1 cellular context compared by ENCODE assay signal in genomic region chr20:62406635-62407176, GRCh38.
A peak's percentile ranks its signal among the peaks of the same experiment; 100 is the strongest.
TF ChIP-seq lines count a peak whose summit lies in the region.

No MANE protein-coding gene starts in this region.

TF ChIP-seq in HepG2, 621 proteins besides CTCF, POLR2A, EP300 and RAD21 (continues in another document):
- TF ChIP-seq IKZF5 (CRISPR knock-in tag; IDR thresholded peaks at IDR 0.05) (0 out of 2 replicates have a peak, but pooled peaks have one; percentile 30), SAP130 (CRISPR knock-in tag; IDR thresholded peaks at IDR 0.05; ENCODE audit: low read depth) (peak; percentile 43; the same call in 1 of the 2 replicates), SP5 (CRISPR knock-in tag; IDR thresholded peaks at IDR 0.05; ENCODE audit: borderline replicate concordance, low read depth) (peak; percentile 50; the same call in 1 of the 2 replicates), ZNF713 (CRISPR knock-in tag; IDR thresholded peaks at IDR 0.05) (0 out of 2 replicates have a peak, but pooled peaks have one; percentile 29), ZBED4 (CRISPR knock-in tag; IDR thresholded peaks at IDR 0.05; ENCODE audit: borderline replicate concordance) (peak; percentile 75; the same call in 1 of the 2 replicates), RERE (CRISPR knock-in tag; IDR thresholded peaks at IDR 0.05; ENCODE audit: low read depth) (0 out of 2 replicates have a peak, but pooled peaks have one; percentile 13), ZNF280B (CRISPR knock-in tag; IDR thresholded peaks at IDR 0.05; ENCODE audit: borderline replicate concordance) (peak; percentile 26; the same call in 1 of the 2 replicates), ZNF512 (CRISPR knock-in tag; IDR thresholded peaks at IDR 0.05) (peak; percentile 66; the same call in 1 of the 2 replicates), HNF4G (IDR thresholded peaks at IDR 0.05; ENCODE audit: borderline replicate concordance, low read depth, low read length) (0 out of 2 replicates have a peak, but pooled peaks have one; percentile 22), HNF4G (CRISPR knock-in tag; IDR thresholded peaks at IDR 0.05; ENCODE audit: borderline replicate concordance, low read depth) (peak; percentile 38; the same call in 1 of the 2 replicates), PPARG (CRISPR knock-in tag; conservative IDR thresholded peaks at IDR 0.05) (peak; percentile 46; the same call in 1 of the 2 replicates), PAXIP1 (CRISPR knock-in tag; conservative IDR thresholded peaks at IDR 0.05) (peak; percentile 54), ZNF337 (CRISPR knock-in tag; IDR thresholded peaks at IDR 0.05; ENCODE audit: borderline replicate concordance, low read depth) (peak; percentile 8; the same call in 1 of the 2 replicates), ZFY (CRISPR knock-in tag; IDR thresholded peaks at IDR 0.05) (peak; percentile 68), NCOA2 (CRISPR knock-in tag; IDR thresholded peaks at IDR 0.05) (peak; percentile 57; the same call in 1 of the 2 replicates), ZBTB2 (CRISPR knock-in tag; IDR thresholded peaks at IDR 0.05; ENCODE audit: low read depth) (peak; percentile 21; the same call in 1 of the 2 replicates), ZNF567 (CRISPR knock-in tag; IDR thresholded peaks at IDR 0.05; ENCODE audit: borderline replicate concordance) (peak; percentile 37; the same call in 1 of the 2 replicates), ZNF784 (CRISPR knock-in tag; IDR thresholded peaks at IDR 0.05; ENCODE audit: borderline replicate concordance) (no peak), ZBTB14 (CRISPR knock-in tag; IDR thresholded peaks at IDR 0.05) (peak; percentile 47; the same call in 1 of the 2 replicates), SKI (IDR thresholded peaks at IDR 0.05; ENCODE audit: partially characterized antibody) (peak; percentile 12), HMGXB4 (CRISPR knock-in tag; IDR thresholded peaks at IDR 0.05; ENCODE audit: borderline replicate concordance in 1 of 2, low read depth in 1 of 2) (no peak)
